In genomic region chr6:164152611-164153010, GRCh38 we compare ENCODE assay signal across 27 cellular contexts.
DNase-seq lines count a peak whose midpoint lies in the region; ATAC-seq, FAIRE-seq and TF ChIP-seq lines count a peak whose summit lies in the region.
"Had no signal": no experiment of that assay in that cellular context is flagged by ENCODE, and none has a peak within 500 bp of the region (broad histone marks: within the 10 kb centered on the region; RNA-seq: fewer than 3 reads in every experiment).

No MANE protein-coding gene starts in this region.

- no peak overlapping the region for H3K4ac ChIP-seq in H1 (replicated peaks; ENCODE audit: insufficient read length, low read depth, low read length)

- POLR2A ChIA-PET in H1 (lab: Charles Lee; ENCODE audit: partially characterized antibody) (no interaction called here), HEK293T (lab: Yijun Ruan, JAX) (no interaction called here)

- no peak overlapping the region for H3K18ac ChIP-seq in H1 (ENCODE audit: extremely low read depth, low read length)

- no peak overlapping the region for H2AK5ac ChIP-seq in H1 (ENCODE audit: low read depth, low read length)

- no peak overlapping the region for H3K56ac ChIP-seq in H1 (replicated peaks; ENCODE audit: insufficient read length, low read depth, low read length)

- no peak for DNase-seq in GM23338 (ENCODE audit: low spot score)
- DNase-seq in SK-N-MC (ENCODE audit: low read depth, low spot score) = peak; percentile 1
- DNase-seq in H1 (ENCODE audit: low read depth in 1 of 2, low spot score in 2 of 2) = no peak
- peak; percentile 32 for DNase-seq in prostate gland (ENCODE audit: low spot score)
- no peak for DNase-seq in activated naive CD4-positive, alpha-beta T cell treated with anti-CD3 and anti-CD28 coated beads, Interleukin-2, amount 50 U/mL, for 72 hours (ENCODE audit: low spot score in 2 of 2)
- DNase-seq in HEK293T (ENCODE audit: extremely low spot score) = no peak
- no peak for DNase-seq in GF-D8 (lab: John Stamatoyannopoulos, UW)
- DNase-seq: AML-193; CD4-positive, alpha-beta T cell; NCI-H1048; NCI-H1436; NCI-H1930; NCI-H446 treated with DMSO at 0.1 percent for 48 hours; NCI-H526 treated with DMSO at 0.1 percent for 48 hours; PC-9; Right ventricle myocardium superior; RPMI8226; T-cell had no signal

- no peak overlapping the region for H4K91ac ChIP-seq in H1 (replicated peaks; ENCODE audit: insufficient read length, low read length)

- FAIRE-seq in H1 (lab: Jason Lieb, UNC) = no peak
- FAIRE-seq: A204.1, D721Med, H54 had no signal

- no peak overlapping the region for H2BK20ac ChIP-seq in H1 (ENCODE audit: low read length)

- H3K9me3 Mint-ChIP-seq in GM23338 = peaks cover 13% of the 10 kb centered on the region
- H3K9me3 Mint-ChIP-seq in activated naive CD4-positive, alpha-beta T cell treated with anti-CD3 and anti-CD28 coated beads, Interleukin-2, amount 50 U/mL, for 72 hours = peaks cover 5 to 12% of the 10 kb centered on the region in 2 donors

- H2BK15ac ChIP-seq in H1 (ENCODE audit: low read length) = no peak overlapping the region

- no peak overlapping the region for H4K8ac ChIP-seq in H1 (ENCODE audit: extremely low read depth, insufficient read depth, low read length)

- peak overlapping the region; percentile 79 for H3K23ac ChIP-seq in H1 (ENCODE audit: insufficient read length)

- H3K79me1 ChIP-seq in H1 (ENCODE audit: low read depth, low read length) = no peaks in the 10 kb centered on the region

- no peak for TF ChIP-seq RAD21 in H1 (IDR thresholded peaks at IDR 0.05 in 1 of 2, conservative IDR thresholded peaks at IDR 0.05 in 1 of 2; ENCODE audit: low read depth in 2 of 2, low read length in 2 of 2)

- peaks cover 2% of the 10 kb centered on the region; the same call in 1 of the 3 replicates for H3K4me1 Mint-ChIP-seq in GM23338
- H3K4me1 Mint-ChIP-seq: IgD-negative memory B cell, T-cell had no signal

- H3K4me3 ChIP-seq in GM23338 (no peak overlapping the region), SK-N-MC (no peak overlapping the region), H1 (ENCODE audit: extremely low read depth in 1 of 4, insufficient read depth in 2 of 4, low read depth in 3 of 4, low read length in 4 of 4) (no peak overlapping the region), prostate gland (no peak overlapping the region)
- H3K4me3 ChIP-seq: BLaER1 treated with 17β-estradiol and CSF1 and Interleukin-3, amounts not matched to agents 10 nM and 100 nM; PC-9; SJSA1 had no signal

- H4K5ac ChIP-seq in H1 (ENCODE audit: insufficient read length, low read depth, low read length) = no peak overlapping the region

- no peak overlapping the region for H2BK5ac ChIP-seq in H1 (ENCODE audit: low read depth, low read length)

- H3K27ac ChIP-seq in GM23338 (ENCODE audit: low read depth) (no peak overlapping the region), SK-N-MC (no peak overlapping the region), H1 (ENCODE audit: low read depth, low read length) (no peak overlapping the region), prostate gland (no peak overlapping the region)
- H3K27ac ChIP-seq: BLaER1 treated with 17β-estradiol and CSF1 and Interleukin-3, amounts not matched to agents 10 nM and 100 nM; HL-60; KMS-11; PC-9; SJSA1 had no signal

- peaks cover 6% of the 10 kb centered on the region; the same call in 2 of the 3 replicates for H3K36me3 Mint-ChIP-seq in GM23338 (ENCODE audit: low read depth)
- H3K36me3 Mint-ChIP-seq in activated naive CD4-positive, alpha-beta T cell treated with anti-CD3 and anti-CD28 coated beads, Interleukin-2, amount 50 U/mL, for 72 hours = peaks cover 0 to 13% of the 10 kb centered on the region in 2 donors
- H3K36me3 Mint-ChIP-seq: IgD-negative memory B cell, T-cell had no signal

- no peaks in the 10 kb centered on the region for H4K20me1 ChIP-seq in GM23338 (replicated peaks; ENCODE audit: insufficient read depth)
- H4K20me1 ChIP-seq in H1 (replicated peaks in 1 of 2; ENCODE audit: control insufficient read depth in 1 of 2, insufficient read depth in 2 of 2, low read length in 2 of 2) = no peaks in the 10 kb centered on the region
- H4K20me1 ChIP-seq: BLaER1 treated with 17β-estradiol and CSF1 and Interleukin-3, amounts not matched to agents 10 nM and 100 nM had no signal

- CTCF ChIA-PET in H1 (lab: Charles Lee; ENCODE audit: partially characterized antibody) (interaction anchor here (0.9 to 1.7 kb wide), 3 partner anchors 9 to 194 kb away, joined by 3 to 5 read pairs (median 3); no protein-coding TSS in a partner anchor), HEK293T (lab: Yijun Ruan, JAX) (interaction anchor here (0.6 kb wide), 1 partner anchor 350 kb away, joined by 4 read pairs; no protein-coding TSS in a partner anchor)

- TF ChIP-seq POLR2A in H1 (IDR thresholded peaks at IDR 0.05; ENCODE audit: control extremely low read depth in 1 of 2, low read depth in 2 of 2, low read length in 2 of 2) = no peak
- no peak for TF ChIP-seq POLR2A in prostate gland (IDR thresholded peaks at IDR 0.05)

- H3K9ac ChIP-seq in SK-N-MC (ENCODE audit: insufficient read length) = no peak overlapping the region
- H3K9ac ChIP-seq in H1 (replicated peaks in 1 of 4; ENCODE audit: extremely low read depth in 1 of 4, low read depth in 3 of 4, low read length in 3 of 4) = no peak overlapping the region
- H3K9ac ChIP-seq: BLaER1 treated with 17β-estradiol and CSF1 and Interleukin-3, amounts not matched to agents 10 nM and 100 nM; KMS-11 had no signal

- no peak overlapping the region for H3K4me2 ChIP-seq in GM23338
- H3K4me2 ChIP-seq in H1 (ENCODE audit: insufficient read depth in 1 of 2, low read depth in 2 of 2, low read length in 2 of 2) = no peak overlapping the region
- H3K4me2 ChIP-seq: BLaER1 treated with 17β-estradiol and CSF1 and Interleukin-3, amounts not matched to agents 10 nM and 100 nM; KMS-11; PC-9 had no signal

- H3K27me3 Mint-ChIP-seq in GM23338 (ENCODE audit: insufficient read depth, low read depth, poor library complexity) = peaks cover 4% of the 10 kb centered on the region
- H3K27me3 Mint-ChIP-seq: CD4-positive, alpha-beta T cell had no signal

- no peaks in the 10 kb centered on the region for H3F3A ChIP-seq in GM23338 (replicated peaks; ENCODE audit: low read depth)

- TF ChIP-seq CTCF in GM23338 (conservative IDR thresholded peaks at IDR 0.05; ENCODE audit: low read depth in 2 of 2) (no peak), H1 (IDR thresholded peaks at IDR 0.05; ENCODE audit: control extremely low read depth in 1 of 3, insufficient read depth in 1 of 3, low read depth in 1 of 3, low read length in 3 of 3) (no peak), prostate gland (IDR thresholded peaks at IDR 0.05) (no peak)

- H3K36me3 ChIP-seq in GM23338 (ENCODE audit: insufficient read depth) = no peaks in the 10 kb centered on the region
- H3K36me3 ChIP-seq in SK-N-MC (ENCODE audit: insufficient read depth, low read length) = no peaks in the 10 kb centered on the region
- H3K36me3 ChIP-seq in H1 (ENCODE audit: control insufficient read depth in 2 of 4, insufficient read depth in 4 of 4, low read length in 3 of 4) = no peaks in the 10 kb centered on the region
- no peaks in the 10 kb centered on the region for H3K36me3 ChIP-seq in prostate gland
- H3K36me3 ChIP-seq: BLaER1 treated with 17β-estradiol and CSF1 and Interleukin-3, amounts not matched to agents 10 nM and 100 nM; SJSA1 had no signal

- H2AFZ ChIP-seq in GM23338 = no peak overlapping the region
- no peak overlapping the region for H2AFZ ChIP-seq in H1 (ENCODE audit: low read length)
- H2AFZ ChIP-seq: PC-9 had no signal

- H3K27ac Mint-ChIP-seq in GM23338 = 0 out of 2 replicates have a peak overlapping the region, but pooled peaks have one; percentile 59
- no peak overlapping the region for H3K27ac Mint-ChIP-seq in activated naive CD4-positive, alpha-beta T cell treated with anti-CD3 and anti-CD28 coated beads, Interleukin-2, amount 50 U/mL, for 72 hours
- H3K27ac Mint-ChIP-seq: CD4-positive, alpha-beta T cell; IgD-negative memory B cell; T-cell had no signal

- no peak for TF ChIP-seq EP300 in H1 (IDR thresholded peaks at IDR 0.05; ENCODE audit: borderline replicate concordance in 1 of 2, low read depth in 2 of 2, low read length in 2 of 2)

- no peaks in the 10 kb centered on the region for H3K27me3 ChIP-seq in GM23338 (ENCODE audit: insufficient read depth)
- peaks cover 0 to 2% (median 0%) of the 10 kb centered on the region in 4 experiments; a peak in 1 of 7 replicates for H3K27me3 ChIP-seq in H1 (replicated peaks in 1 of 4; ENCODE audit: control insufficient read depth in 3 of 4, extremely low read depth in 1 of 4, insufficient read depth in 3 of 4, low read length in 3 of 4)
- H3K27me3 ChIP-seq in prostate gland (replicated peaks; ENCODE audit: insufficient read depth) = no peaks in the 10 kb centered on the region
- H3K27me3 ChIP-seq: BLaER1 treated with 17β-estradiol and CSF1 and Interleukin-3, amounts not matched to agents 10 nM and 100 nM; SJSA1 had no signal

- no peak overlapping the region for H3K14ac ChIP-seq in H1 (ENCODE audit: insufficient read length)

- H3K79me2 ChIP-seq in GM23338 (replicated peaks; ENCODE audit: insufficient read depth) (no peaks in the 10 kb centered on the region), H1 (ENCODE audit: control insufficient read depth in 1 of 2, insufficient read depth in 2 of 2, low read length in 2 of 2) (no peaks in the 10 kb centered on the region)

- no peaks in the 10 kb centered on the region for H3K9me3 ChIP-seq in SK-N-MC (ENCODE audit: low read depth, low read length)
- no peaks in the 10 kb centered on the region for H3K9me3 ChIP-seq in H1 (ENCODE audit: insufficient read depth in 2 of 2, low read depth in 1 of 2, low read length in 1 of 2)
- H3K9me3 ChIP-seq in prostate gland = no peaks in the 10 kb centered on the region
- H3K9me3 ChIP-seq: SJSA1 had no signal

- H3K23me2 ChIP-seq in H1 (ENCODE audit: low read depth, low read length) = no peaks in the 10 kb centered on the region; the same call in 1 of the 2 replicates

- no peak overlapping the region for H2BK12ac ChIP-seq in H1 (ENCODE audit: low read depth, low read length)

- H2BK120ac ChIP-seq in H1 (replicated peaks; ENCODE audit: low read depth, low read length) = no peak overlapping the region

- H3K9me2 ChIP-seq in GM23338 (ENCODE audit: insufficient read depth) = 0 out of 2 replicates have a peak, but pooled peaks cover 7% of the 10 kb centered on the region

- no peak overlapping the region for H3K4me3 Mint-ChIP-seq in GM23338
- H3K4me3 Mint-ChIP-seq: CD4-positive, alpha-beta T cell; IgD-negative memory B cell; T-cell had no signal

- WGBS in H1 (ENCODE audit: extremely low coverage in 1 of 2, insufficient coverage in 1 of 2, insufficient read length in 1 of 2, insufficient replicate concordance in 2 of 2, low coverage in 1 of 2, low lambda C conversion rate in 2 of 2, missing lambda C conversion rate in 1 of 2), 2 experiments = 98% methylated on average over 3 of the region's 3 CpGs; no CpG with 5 or more reads in 1 of the 2 experiments
- WGBS in prostate gland = 46% methylated on average over 3 of the region's 3 CpGs

- no peak for ATAC-seq in GM23338
- no peak for ATAC-seq in activated naive CD4-positive, alpha-beta T cell treated with anti-CD3 and anti-CD28 coated beads, Interleukin-2, amount 50 U/mL, for 72 hours
- no peak for ATAC-seq in HG03025 (IDR thresholded peaks at IDR 0.05; ENCODE audit: low FRiP score, unreplicated experiment)
- ATAC-seq: T-cell had no signal

- intact Hi-C loops in prostate gland (cut with DNase I) = no loop called here

- H3K4me1 ChIP-seq in GM23338 (ENCODE audit: insufficient read depth) (peaks cover 8% of the 10 kb centered on the region; the same call in 1 of the 2 replicates), H1 (replicated peaks in 1 of 4; ENCODE audit: control insufficient read depth in 3 of 4, insufficient read depth in 4 of 4, low read length in 3 of 4) (peaks cover 0 to 7% (median 0%) of the 10 kb centered on the region in 4 experiments; a peak in 2 of 7 replicates), prostate gland (replicated peaks) (peaks cover 6% of the 10 kb centered on the region)
- H3K4me1 ChIP-seq: BLaER1 treated with 17β-estradiol and CSF1 and Interleukin-3, amounts not matched to agents 10 nM and 100 nM; SJSA1 had no signal

Comparison
In these comparisons a context has a peak if more than half of its experiments do, and no peak if none do; other contexts are left out.
1. DNase-seq: peak in SK-N-MC (single experiment) and prostate gland (single experiment); none in GM23338 (single experiment), H1 (0 of 2), activated naive CD4-positive, alpha-beta T cell treated with anti-CD3 and anti-CD28 coated beads, Interleukin-2, amount 50 U/mL, for 72 hours (0 of 2), HEK293T (single experiment) and GF-D8 (single experiment).